Comparison of ENCODE assay signal across 1 cellular context in the genomic region with DNA sequence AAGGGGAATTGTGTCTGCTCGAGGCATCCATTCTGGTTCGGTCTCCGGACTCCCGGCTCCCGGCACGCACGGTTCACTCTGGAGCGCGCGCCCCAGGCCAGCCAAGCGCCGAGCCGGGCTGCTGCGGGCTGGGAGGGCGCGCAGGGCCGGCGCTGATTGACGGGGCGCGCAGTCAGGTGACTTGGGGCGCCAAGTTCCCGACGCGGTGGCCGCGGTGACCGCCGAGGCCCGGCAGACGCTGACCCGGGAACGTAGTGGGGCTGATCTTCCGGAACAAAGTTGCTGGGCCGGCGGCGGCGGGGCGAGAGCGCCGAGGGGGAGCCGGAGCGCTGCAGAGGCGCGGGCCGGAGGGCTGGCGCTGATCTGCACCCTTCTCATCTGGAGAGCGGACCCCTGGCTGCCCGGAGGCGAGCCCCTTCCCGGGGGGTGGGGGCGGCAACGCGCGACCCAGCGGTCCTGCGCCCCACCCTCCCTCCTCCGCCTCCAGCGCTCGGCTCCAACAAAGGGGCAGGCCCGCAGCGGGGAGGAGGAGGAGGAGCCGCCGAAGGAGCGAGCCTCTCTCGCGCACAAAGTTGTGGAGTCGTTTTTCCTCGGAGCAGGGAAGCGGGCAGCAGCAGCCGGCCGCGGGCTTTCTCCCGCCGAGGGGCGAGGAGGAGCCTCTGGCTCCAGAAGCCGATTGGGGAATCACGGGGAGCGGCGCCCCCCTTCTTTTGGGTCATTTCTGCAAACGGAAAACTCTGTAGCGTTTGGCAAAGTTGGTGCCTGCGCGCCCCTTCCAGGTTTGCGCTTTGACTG.
TF ChIP-seq lines count a peak whose summit lies in the region.

A gene (plus strand): TSS at position 583 of the 795 bp plus-strand sequence. CDS start 6,494 bp downstream, outside the sequence.

TF ChIP-seq in WTC11, 78 proteins besides CTCF, POLR2A, EP300 and RAD21 (continued from another document):
- TF ChIP-seq, protein P1, sequence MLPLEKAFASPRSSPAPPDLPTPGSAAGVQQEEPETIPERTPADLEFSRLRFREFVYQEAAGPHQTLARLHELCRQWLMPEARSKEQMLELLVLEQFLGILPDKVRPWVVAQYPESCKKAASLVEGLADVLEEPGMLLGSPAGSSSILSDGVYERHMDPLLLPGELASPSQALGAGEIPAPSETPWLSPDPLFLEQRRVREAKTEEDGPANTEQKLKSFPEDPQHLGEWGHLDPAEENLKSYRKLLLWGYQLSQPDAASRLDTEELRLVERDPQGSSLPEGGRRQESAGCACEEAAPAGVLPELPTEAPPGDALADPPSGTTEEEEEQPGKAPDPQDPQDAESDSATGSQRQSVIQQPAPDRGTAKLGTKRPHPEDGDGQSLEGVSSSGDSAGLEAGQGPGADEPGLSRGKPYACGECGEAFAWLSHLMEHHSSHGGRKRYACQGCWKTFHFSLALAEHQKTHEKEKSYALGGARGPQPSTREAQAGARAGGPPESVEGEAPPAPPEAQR (CRISPR knock-in tag; IDR thresholded peaks at IDR 0.05): no peak
- TF ChIP-seq ZNF671 (CRISPR knock-in tag; IDR thresholded peaks at IDR 0.05): no peak
- TF ChIP-seq ESRRA (CRISPR knock-in tag; IDR thresholded peaks at IDR 0.05; ENCODE audit: borderline replicate concordance): 0 out of 2 replicates have a peak, but pooled peaks have one; percentile 20
- peak; percentile 82; the same call in 1 of the 2 replicates for TF ChIP-seq MYBL2 (CRISPR knock-in tag; IDR thresholded peaks at IDR 0.05)
- TF ChIP-seq ZNF138 (CRISPR knock-in tag; conservative IDR thresholded peaks at IDR 0.05): 0 out of 2 replicates have a peak, but pooled peaks have one; percentile 74
- TF ChIP-seq, protein P2, sequence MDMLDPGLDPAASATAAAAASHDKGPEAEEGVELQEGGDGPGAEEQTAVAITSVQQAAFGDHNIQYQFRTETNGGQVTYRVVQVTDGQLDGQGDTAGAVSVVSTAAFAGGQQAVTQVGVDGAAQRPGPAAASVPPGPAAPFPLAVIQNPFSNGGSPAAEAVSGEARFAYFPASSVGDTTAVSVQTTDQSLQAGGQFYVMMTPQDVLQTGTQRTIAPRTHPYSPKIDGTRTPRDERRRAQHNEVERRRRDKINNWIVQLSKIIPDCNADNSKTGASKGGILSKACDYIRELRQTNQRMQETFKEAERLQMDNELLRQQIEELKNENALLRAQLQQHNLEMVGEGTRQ (CRISPR knock-in tag; IDR thresholded peaks at IDR 0.05): peak; percentile 94
- TF ChIP-seq HMGA2 (CRISPR knock-in tag; IDR thresholded peaks at IDR 0.05): no peak
- TF ChIP-seq TEAD4 (CRISPR knock-in tag; IDR thresholded peaks at IDR 0.05): no peak
- TF ChIP-seq, protein P3, sequence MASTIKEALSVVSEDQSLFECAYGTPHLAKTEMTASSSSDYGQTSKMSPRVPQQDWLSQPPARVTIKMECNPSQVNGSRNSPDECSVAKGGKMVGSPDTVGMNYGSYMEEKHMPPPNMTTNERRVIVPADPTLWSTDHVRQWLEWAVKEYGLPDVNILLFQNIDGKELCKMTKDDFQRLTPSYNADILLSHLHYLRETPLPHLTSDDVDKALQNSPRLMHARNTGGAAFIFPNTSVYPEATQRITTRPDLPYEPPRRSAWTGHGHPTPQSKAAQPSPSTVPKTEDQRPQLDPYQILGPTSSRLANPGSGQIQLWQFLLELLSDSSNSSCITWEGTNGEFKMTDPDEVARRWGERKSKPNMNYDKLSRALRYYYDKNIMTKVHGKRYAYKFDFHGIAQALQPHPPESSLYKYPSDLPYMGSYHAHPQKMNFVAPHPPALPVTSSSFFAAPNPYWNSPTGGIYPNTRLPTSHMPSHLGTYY (CRISPR knock-in tag; IDR thresholded peaks at IDR 0.05): no peak
- peak; percentile 91 for TF ChIP-seq ETV6 (CRISPR knock-in tag; IDR thresholded peaks at IDR 0.05)
- TF ChIP-seq ZNF317 (CRISPR knock-in tag; IDR thresholded peaks at IDR 0.05; ENCODE audit: borderline replicate concordance, low read depth): no peak
- TF ChIP-seq, protein P4, sequence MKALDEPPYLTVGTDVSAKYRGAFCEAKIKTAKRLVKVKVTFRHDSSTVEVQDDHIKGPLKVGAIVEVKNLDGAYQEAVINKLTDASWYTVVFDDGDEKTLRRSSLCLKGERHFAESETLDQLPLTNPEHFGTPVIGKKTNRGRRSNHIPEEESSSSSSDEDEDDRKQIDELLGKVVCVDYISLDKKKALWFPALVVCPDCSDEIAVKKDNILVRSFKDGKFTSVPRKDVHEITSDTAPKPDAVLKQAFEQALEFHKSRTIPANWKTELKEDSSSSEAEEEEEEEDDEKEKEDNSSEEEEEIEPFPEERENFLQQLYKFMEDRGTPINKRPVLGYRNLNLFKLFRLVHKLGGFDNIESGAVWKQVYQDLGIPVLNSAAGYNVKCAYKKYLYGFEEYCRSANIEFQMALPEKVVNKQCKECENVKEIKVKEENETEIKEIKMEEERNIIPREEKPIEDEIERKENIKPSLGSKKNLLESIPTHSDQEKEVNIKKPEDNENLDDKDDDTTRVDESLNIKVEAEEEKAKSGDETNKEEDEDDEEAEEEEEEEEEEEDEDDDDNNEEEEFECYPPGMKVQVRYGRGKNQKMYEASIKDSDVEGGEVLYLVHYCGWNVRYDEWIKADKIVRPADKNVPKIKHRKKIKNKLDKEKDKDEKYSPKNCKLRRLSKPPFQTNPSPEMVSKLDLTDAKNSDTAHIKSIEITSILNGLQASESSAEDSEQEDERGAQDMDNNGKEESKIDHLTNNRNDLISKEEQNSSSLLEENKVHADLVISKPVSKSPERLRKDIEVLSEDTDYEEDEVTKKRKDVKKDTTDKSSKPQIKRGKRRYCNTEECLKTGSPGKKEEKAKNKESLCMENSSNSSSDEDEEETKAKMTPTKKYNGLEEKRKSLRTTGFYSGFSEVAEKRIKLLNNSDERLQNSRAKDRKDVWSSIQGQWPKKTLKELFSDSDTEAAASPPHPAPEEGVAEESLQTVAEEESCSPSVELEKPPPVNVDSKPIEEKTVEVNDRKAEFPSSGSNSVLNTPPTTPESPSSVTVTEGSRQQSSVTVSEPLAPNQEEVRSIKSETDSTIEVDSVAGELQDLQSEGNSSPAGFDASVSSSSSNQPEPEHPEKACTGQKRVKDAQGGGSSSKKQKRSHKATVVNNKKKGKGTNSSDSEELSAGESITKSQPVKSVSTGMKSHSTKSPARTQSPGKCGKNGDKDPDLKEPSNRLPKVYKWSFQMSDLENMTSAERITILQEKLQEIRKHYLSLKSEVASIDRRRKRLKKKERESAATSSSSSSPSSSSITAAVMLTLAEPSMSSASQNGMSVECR (CRISPR knock-in tag; IDR thresholded peaks at IDR 0.05; ENCODE audit: borderline replicate concordance): peak; percentile 62; the same call in 1 of the 2 replicates
- TF ChIP-seq, protein P5, sequence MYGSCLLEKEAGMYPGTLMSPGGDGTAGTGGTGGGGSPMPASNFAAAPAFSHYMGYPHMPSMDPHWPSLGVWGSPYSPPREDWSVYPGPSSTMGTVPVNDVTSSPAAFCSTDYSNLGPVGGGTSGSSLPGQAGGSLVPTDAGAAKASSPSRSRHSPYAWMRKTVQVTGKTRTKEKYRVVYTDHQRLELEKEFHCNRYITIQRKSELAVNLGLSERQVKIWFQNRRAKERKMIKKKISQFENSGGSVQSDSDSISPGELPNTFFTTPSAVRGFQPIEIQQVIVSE (CRISPR knock-in tag; IDR thresholded peaks at IDR 0.05; ENCODE audit: borderline replicate concordance): no peak
